In the genomic region with DNA sequence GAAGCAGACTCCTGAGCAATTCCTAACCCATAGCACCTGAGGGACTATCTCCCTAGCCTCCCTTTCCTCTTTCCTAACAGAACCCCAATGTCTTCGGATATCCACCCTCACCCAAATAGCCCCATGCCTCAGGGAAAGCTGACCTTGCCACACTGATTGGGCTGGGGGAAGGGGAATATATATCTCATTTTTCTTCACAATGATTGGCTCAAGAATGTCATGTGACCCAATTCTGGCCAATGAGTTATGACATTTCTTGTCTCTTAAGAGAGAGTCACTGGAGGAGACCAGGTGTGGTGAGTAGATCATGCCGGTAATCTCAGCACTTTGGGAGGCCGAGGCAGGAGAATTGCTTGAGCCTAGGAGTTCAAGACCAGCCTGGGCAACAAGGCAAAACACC, we compare ENCODE assay signal across 1 cellular context.
TF ChIP-seq lines count a peak whose summit lies in the region.

No MANE protein-coding gene starts in this region.

TF ChIP-seq in K562, 482 proteins besides CTCF, POLR2A, EP300 and RAD21 (continued from another document):
- TF ChIP-seq, protein P1, sequence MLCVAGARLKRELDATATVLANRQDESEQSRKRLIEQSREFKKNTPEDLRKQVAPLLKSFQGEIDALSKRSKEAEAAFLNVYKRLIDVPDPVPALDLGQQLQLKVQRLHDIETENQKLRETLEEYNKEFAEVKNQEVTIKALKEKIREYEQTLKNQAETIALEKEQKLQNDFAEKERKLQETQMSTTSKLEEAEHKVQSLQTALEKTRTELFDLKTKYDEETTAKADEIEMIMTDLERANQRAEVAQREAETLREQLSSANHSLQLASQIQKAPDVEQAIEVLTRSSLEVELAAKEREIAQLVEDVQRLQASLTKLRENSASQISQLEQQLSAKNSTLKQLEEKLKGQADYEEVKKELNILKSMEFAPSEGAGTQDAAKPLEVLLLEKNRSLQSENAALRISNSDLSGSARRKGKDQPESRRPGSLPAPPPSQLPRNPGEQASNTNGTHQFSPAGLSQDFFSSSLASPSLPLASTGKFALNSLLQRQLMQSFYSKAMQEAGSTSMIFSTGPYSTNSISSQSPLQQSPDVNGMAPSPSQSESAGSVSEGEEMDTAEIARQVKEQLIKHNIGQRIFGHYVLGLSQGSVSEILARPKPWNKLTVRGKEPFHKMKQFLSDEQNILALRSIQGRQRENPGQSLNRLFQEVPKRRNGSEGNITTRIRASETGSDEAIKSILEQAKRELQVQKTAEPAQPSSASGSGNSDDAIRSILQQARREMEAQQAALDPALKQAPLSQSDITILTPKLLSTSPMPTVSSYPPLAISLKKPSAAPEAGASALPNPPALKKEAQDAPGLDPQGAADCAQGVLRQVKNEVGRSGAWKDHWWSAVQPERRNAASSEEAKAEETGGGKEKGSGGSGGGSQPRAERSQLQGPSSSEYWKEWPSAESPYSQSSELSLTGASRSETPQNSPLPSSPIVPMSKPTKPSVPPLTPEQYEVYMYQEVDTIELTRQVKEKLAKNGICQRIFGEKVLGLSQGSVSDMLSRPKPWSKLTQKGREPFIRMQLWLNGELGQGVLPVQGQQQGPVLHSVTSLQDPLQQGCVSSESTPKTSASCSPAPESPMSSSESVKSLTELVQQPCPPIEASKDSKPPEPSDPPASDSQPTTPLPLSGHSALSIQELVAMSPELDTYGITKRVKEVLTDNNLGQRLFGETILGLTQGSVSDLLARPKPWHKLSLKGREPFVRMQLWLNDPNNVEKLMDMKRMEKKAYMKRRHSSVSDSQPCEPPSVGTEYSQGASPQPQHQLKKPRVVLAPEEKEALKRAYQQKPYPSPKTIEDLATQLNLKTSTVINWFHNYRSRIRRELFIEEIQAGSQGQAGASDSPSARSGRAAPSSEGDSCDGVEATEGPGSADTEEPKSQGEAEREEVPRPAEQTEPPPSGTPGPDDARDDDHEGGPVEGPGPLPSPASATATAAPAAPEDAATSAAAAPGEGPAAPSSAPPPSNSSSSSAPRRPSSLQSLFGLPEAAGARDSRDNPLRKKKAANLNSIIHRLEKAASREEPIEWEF (CRISPR knock-in tag; IDR thresholded peaks at IDR 0.05), result no peak
- TF ChIP-seq, protein P2, sequence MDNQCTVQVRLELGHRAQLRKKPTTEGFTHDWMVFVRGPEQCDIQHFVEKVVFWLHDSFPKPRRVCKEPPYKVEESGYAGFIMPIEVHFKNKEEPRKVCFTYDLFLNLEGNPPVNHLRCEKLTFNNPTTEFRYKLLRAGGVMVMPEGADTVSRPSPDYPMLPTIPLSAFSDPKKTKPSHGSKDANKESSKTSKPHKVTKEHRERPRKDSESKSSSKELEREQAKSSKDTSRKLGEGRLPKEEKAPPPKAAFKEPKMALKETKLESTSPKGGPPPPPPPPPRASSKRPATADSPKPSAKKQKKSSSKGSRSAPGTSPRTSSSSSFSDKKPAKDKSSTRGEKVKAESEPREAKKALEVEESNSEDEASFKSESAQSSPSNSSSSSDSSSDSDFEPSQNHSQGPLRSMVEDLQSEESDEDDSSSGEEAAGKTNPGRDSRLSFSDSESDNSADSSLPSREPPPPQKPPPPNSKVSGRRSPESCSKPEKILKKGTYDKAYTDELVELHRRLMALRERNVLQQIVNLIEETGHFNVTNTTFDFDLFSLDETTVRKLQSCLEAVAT (IDR thresholded peaks at IDR 0.05), result no peak
- TF ChIP-seq PYGO2 (tag; IDR thresholded peaks at IDR 0.05), result no peak
- no peak for TF ChIP-seq ZFPM2 (CRISPR knock-in tag; IDR thresholded peaks at IDR 0.05)
- TF ChIP-seq ZSCAN32 (CRISPR knock-in tag; IDR thresholded peaks at IDR 0.05), result no peak
- no peak for TF ChIP-seq FOXJ2 (tag; IDR thresholded peaks at IDR 0.05)
- TF ChIP-seq TEAD2 (tag; IDR thresholded peaks at IDR 0.05), result no peak
- TF ChIP-seq ZNF133 (CRISPR knock-in tag; IDR thresholded peaks at IDR 0.05), result no peak
- no peak for TF ChIP-seq ZZZ3 (IDR thresholded peaks at IDR 0.05)
- TF ChIP-seq ZNF224 (CRISPR knock-in tag; IDR thresholded peaks at IDR 0.05), result no peak
- no peak for TF ChIP-seq ZNF239 (CRISPR knock-in tag; IDR thresholded peaks at IDR 0.05)
- no peak for TF ChIP-seq ZNF696 (CRISPR knock-in tag; conservative IDR thresholded peaks at IDR 0.05)
- no peak for TF ChIP-seq HDAC1 (IDR thresholded peaks at IDR 0.05)
- no peak for TF ChIP-seq LEF1 (IDR thresholded peaks at IDR 0.05)
- TF ChIP-seq ZNF766 (CRISPR knock-in tag; conservative IDR thresholded peaks at IDR 0.05), result no peak
- no peak for TF ChIP-seq CTBP1 (IDR thresholded peaks at IDR 0.05; ENCODE audit: borderline replicate concordance)
- TF ChIP-seq SRF (CRISPR knock-in tag; IDR thresholded peaks at IDR 0.05), result no peak
- peak; percentile 44 for TF ChIP-seq CBFA2T3 (IDR thresholded peaks at IDR 0.05)
- no peak for TF ChIP-seq IRF2 (CRISPR knock-in tag; IDR thresholded peaks at IDR 0.05)
- no peak for TF ChIP-seq POLR2AphosphoS5 (IDR thresholded peaks at IDR 0.05; ENCODE audit: control insufficient read depth, insufficient read depth, low read depth, low read length)
- no peak for TF ChIP-seq MYC (IDR thresholded peaks at IDR 0.05; ENCODE audit: low read depth, low read length)
- no peak for TF ChIP-seq MYC (CRISPR knock-in tag; IDR thresholded peaks at IDR 0.05; ENCODE audit: borderline replicate concordance, low read depth)
- no peak for TF ChIP-seq ZBTB7A (IDR thresholded peaks at IDR 0.05; ENCODE audit: borderline replicate concordance, control insufficient read depth, low read depth, low read length)
- no peak for TF ChIP-seq ZC3H8 (IDR thresholded peaks at IDR 0.05)
- no peak for TF ChIP-seq SMARCE1 (IDR thresholded peaks at IDR 0.05)
- TF ChIP-seq XRCC4 (IDR thresholded peaks at IDR 0.05; ENCODE audit: extremely low read depth, insufficient read depth, insufficient read length), result no peak
- no peak for TF ChIP-seq SMAD2 (IDR thresholded peaks at IDR 0.05; ENCODE audit: low read depth, low read length)
- TF ChIP-seq, protein P3, sequence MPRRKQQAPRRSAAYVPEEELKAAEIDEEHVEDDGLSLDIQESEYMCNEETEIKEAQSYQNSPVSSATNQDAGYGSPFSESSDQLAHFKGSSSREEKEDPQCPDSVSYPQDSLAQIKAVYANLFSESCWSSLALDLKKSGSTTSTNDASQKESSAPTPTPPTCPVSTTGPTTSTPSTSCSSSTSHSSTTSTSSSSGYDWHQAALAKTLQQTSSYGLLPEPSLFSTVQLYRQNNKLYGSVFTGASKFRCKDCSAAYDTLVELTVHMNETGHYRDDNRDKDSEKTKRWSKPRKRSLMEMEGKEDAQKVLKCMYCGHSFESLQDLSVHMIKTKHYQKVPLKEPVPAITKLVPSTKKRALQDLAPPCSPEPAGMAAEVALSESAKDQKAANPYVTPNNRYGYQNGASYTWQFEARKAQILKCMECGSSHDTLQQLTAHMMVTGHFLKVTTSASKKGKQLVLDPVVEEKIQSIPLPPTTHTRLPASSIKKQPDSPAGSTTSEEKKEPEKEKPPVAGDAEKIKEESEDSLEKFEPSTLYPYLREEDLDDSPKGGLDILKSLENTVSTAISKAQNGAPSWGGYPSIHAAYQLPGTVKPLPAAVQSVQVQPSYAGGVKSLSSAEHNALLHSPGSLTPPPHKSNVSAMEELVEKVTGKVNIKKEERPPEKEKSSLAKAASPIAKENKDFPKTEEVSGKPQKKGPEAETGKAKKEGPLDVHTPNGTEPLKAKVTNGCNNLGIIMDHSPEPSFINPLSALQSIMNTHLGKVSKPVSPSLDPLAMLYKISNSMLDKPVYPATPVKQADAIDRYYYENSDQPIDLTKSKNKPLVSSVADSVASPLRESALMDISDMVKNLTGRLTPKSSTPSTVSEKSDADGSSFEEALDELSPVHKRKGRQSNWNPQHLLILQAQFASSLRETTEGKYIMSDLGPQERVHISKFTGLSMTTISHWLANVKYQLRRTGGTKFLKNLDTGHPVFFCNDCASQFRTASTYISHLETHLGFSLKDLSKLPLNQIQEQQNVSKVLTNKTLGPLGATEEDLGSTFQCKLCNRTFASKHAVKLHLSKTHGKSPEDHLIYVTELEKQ (CRISPR knock-in tag; IDR thresholded peaks at IDR 0.05), result no peak
- TF ChIP-seq ARID1B (IDR thresholded peaks at IDR 0.05), result peak; percentile 42; the same call in 1 of the 2 replicates
- TF ChIP-seq TGIF2 (CRISPR knock-in tag; IDR thresholded peaks at IDR 0.05), result no peak
- TF ChIP-seq CC2D1A (IDR thresholded peaks at IDR 0.05), result no peak
- TF ChIP-seq POLR2B (IDR thresholded peaks at IDR 0.05; ENCODE audit: low read depth, partially characterized antibody), result peak; percentile 45
- no peak for TF ChIP-seq WHSC1 (IDR thresholded peaks at IDR 0.05; ENCODE audit: low read length)
- no peak for TF ChIP-seq ZNF12 (CRISPR knock-in tag; IDR thresholded peaks at IDR 0.05)
- TF ChIP-seq, protein P4, sequence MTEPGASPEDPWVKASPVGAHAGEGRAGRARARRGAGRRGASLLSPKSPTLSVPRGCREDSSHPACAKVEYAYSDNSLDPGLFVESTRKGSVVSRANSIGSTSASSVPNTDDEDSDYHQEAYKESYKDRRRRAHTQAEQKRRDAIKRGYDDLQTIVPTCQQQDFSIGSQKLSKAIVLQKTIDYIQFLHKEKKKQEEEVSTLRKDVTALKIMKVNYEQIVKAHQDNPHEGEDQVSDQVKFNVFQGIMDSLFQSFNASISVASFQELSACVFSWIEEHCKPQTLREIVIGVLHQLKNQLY (CRISPR knock-in tag; conservative IDR thresholded peaks at IDR 0.05), result no peak
